In genomic region chr2:229429529-229430067, GRCh38 we compare ENCODE assay signal across 12 cellular contexts.
"Had no signal": no experiment of that assay in that cellular context is flagged by ENCODE, and none has a peak within 500 bp of the region (broad histone marks: within the 10 kb centered on the region; RNA-seq: fewer than 3 reads in every experiment).

No MANE protein-coding gene starts in this region.

- H3K4me3 ChIP-seq: right lobe of liver had no signal

- H3K27ac ChIP-seq: right lobe of liver, VCaP had no signal

- H3K36me3 ChIP-seq: right lobe of liver had no signal

- H3K27me3 ChIP-seq: right lobe of liver had no signal

- DNase-seq: activated CD4-positive, alpha-beta T cell treated with anti-CD3 and anti-CD28 coated beads for 36 hours; activated CD8-positive, alpha-beta memory T cell treated with anti-CD3 and anti-CD28 coated beads, Interleukin-2, amount 50 U/mL, for 48 hours; activated CD8-positive, alpha-beta T cell treated with anti-CD3 and anti-CD28 coated beads for 36 hours; activated naive CD4-positive, alpha-beta T cell; effector memory CD4-positive, alpha-beta T cell; hypothalamus; nucleus accumbens; right lobe of liver; stimulated activated CD4-positive, alpha-beta T cell treated with anti-CD3 and anti-CD28 coated beads, Interleukin-2, amount 100 ng/mL, for 24 hours; stimulated activated naive B cell treated with anti-CD40 and anti-IgM and Interleukin-4, amounts not matched to agents 10 μg/mL and 1 μg/mL and 100 μg/mL, for 72 hours had no signal

- ATAC-seq: activated CD4-positive, alpha-beta T cell treated with anti-CD3 and anti-CD28 coated beads for 36 hours; activated CD8-positive, alpha-beta T cell treated with anti-CD3 and anti-CD28 coated beads for 36 hours; natural killer cell treated with Interleukin-12 subunit alpha and Interleukin-12 subunit beta and Interleukin-15 and Interleukin-18, amount 100 ng/mL, for 72 hours; right lobe of liver; stimulated activated naive B cell treated with anti-CD40 and anti-IgM and Interleukin-4, amounts not matched to agents 10 μg/mL and 1 μg/mL and 100 μg/mL, for 72 hours had no signal

- H3K9me3 ChIP-seq: right lobe of liver had no signal

- H3K4me1 ChIP-seq: right lobe of liver had no signal
